ENCODE assay signal across 9 cellular contexts in the genomic region with DNA sequence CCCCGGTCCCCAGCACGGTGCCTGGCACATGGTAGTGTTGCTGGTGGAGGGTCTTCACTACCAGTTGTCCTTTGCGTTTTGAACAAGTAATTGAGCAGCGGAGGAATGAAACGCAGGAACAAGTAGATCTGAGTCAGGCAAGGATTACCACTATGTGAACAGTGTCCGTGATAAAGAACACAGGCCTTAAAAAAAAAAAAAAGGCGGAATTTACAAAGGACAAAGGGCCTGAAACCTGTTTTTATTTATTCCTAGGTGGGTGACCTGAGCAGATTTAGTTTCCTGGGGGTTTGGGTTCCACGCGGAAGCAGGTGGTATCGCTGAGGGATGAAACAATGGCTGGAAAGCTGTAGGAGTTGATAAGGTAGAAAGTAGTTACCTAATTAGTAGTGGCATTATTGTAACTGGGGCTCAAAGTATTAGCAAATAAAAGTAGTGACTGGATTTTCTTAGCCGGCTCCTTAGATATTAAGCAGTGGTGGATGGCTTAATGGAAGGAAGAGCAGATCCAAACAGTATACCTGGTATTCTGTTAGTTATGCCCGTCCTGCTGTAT. TPM values are rescaled to one million over a fixed set of nuclear protein-coding genes. Genes with fewer than 3 reads are reported as not detected.
A peak's percentile ranks its signal among the peaks of the same experiment; 100 is the strongest.
DNase-seq lines count a peak whose midpoint lies in the region; ATAC-seq, FAIRE-seq and TF ChIP-seq lines count a peak whose summit lies in the region.
"Had no signal": no experiment of that assay in that cellular context is flagged by ENCODE, and none has a peak within 500 bp of the region (broad histone marks: within the 10 kb centered on the region; RNA-seq: fewer than 3 reads in every experiment).

No MANE protein-coding gene starts in this region.

- H3K36me3 Mint-ChIP-seq in H9 (ENCODE audit: insufficient read depth in 1 of 3, low read depth in 3 of 3) (peaks cover 0 to 2% (median 2%) of the 10 kb centered on the region in 3 experiments; a peak in 2 of 7 replicates), WTC11 (0 out of 2 replicates have a peak, but pooled peaks cover 3% of the 10 kb centered on the region), glutamatergic neuron (ENCODE audit: unreplicated experiment) (no peaks in the 10 kb centered on the region)

- H3K4ac ChIP-seq in H9 (ENCODE audit: low read depth, low read length): no peak overlapping the region

- H2BK12ac ChIP-seq in H9 (ENCODE audit: insufficient read length, low read depth, low read length): no peak overlapping the region

- H2BK15ac ChIP-seq in H9 (ENCODE audit: low read depth, low read length): no peak overlapping the region

- H4K5ac ChIP-seq in H9 (ENCODE audit: insufficient read length, low read depth, low read length): no peak overlapping the region

- no peaks in the 10 kb centered on the region for H3K36me3 ChIP-seq in mucosa of descending colon (ENCODE audit: low read depth)
- H3K36me3 ChIP-seq: neutrophil had no signal

- H2BK120ac ChIP-seq in H9 (ENCODE audit: low read depth, low read length, poor library complexity, severe bottlenecking): no peak overlapping the region

- H3K79me1 ChIP-seq in H9 (ENCODE audit: insufficient read depth, low read depth, low read length, poor library complexity, severe bottlenecking): no peaks in the 10 kb centered on the region

- no peak overlapping the region for H3T11ph ChIP-seq in H9 (ENCODE audit: low read length)

- H3K9me3 ChIP-seq in H9 (ENCODE audit: control insufficient read depth, low read depth, low read length): no peaks in the 10 kb centered on the region
- H3K9me3 ChIP-seq in mucosa of descending colon: no peaks in the 10 kb centered on the region
- H3K9me3 ChIP-seq: neutrophil had no signal

- no peak overlapping the region for H3K18ac ChIP-seq in H9 (ENCODE audit: insufficient read length, low read depth, low read length)

- H3K4me1 ChIP-seq in H9 (ENCODE audit: insufficient read depth, low read length) (peaks cover 4% of the 10 kb centered on the region; the same call in 1 of the 2 replicates), mucosa of descending colon (ENCODE audit: low read depth) (no peaks in the 10 kb centered on the region)

- H3K4me3 ChIP-seq in mucosa of descending colon: no peak overlapping the region

- no peak overlapping the region for H3K14ac ChIP-seq in H9 (ENCODE audit: insufficient read depth, low read length)

- no peak overlapping the region for H2AK5ac ChIP-seq in H9 (ENCODE audit: insufficient read length, low read length)

- H3K4me1 Mint-ChIP-seq in H9 (peaks cover 20 to 32% of the 10 kb centered on the region in 2 experiments), WTC11 (peaks cover 32% of the 10 kb centered on the region), glutamatergic neuron (ENCODE audit: low read depth, unreplicated experiment) (peaks cover 11% of the 10 kb centered on the region)

- ATAC-seq in WTC11 (no peak), GM18511 (IDR thresholded peaks at IDR 0.05; ENCODE audit: unreplicated experiment) (no peak), mucosa of descending colon (no peak)

- no peak overlapping the region for H4K91ac ChIP-seq in H9 (ENCODE audit: insufficient read length, low read depth, low read length)

- H3K56ac ChIP-seq in H9 (ENCODE audit: insufficient read length, low read depth, low read length): no peak overlapping the region

- no peak overlapping the region for H2AFZ ChIP-seq in H9 (ENCODE audit: low read length)

- H3K4me2 ChIP-seq in H9 (ENCODE audit: insufficient read depth, insufficient read length, low read length): peak overlapping the region; percentile 80

- H3K4me3 Mint-ChIP-seq in H9 (peak overlapping the region; percentile 90 to 94), WTC11 (peak overlapping the region; percentile 90), glutamatergic neuron (ENCODE audit: unreplicated experiment) (peak overlapping the region; percentile 91)

- no peak for TF ChIP-seq CTCF in H9 (conservative IDR thresholded peaks at IDR 0.05)
- no peak for TF ChIP-seq CTCF in WTC11 (IDR thresholded peaks at IDR 0.05)
- no peak for TF ChIP-seq CTCF in glutamatergic neuron (IDR thresholded peaks at IDR 0.05; ENCODE audit: partially characterized antibody, unreplicated experiment)
- TF ChIP-seq CTCF in mucosa of descending colon (IDR thresholded peaks at IDR 0.05): no peak

- intact Hi-C loops in mucosa of descending colon (cut with DNase I, micrococcal nuclease): no loop called here

- peak overlapping the region in 1 of 3 experiments; percentile 25; a peak in 1 of 7 replicates for H3K27ac Mint-ChIP-seq in H9
- H3K27ac Mint-ChIP-seq in WTC11: peak overlapping the region; percentile 80; the same call in 1 of the 2 replicates
- H3K27ac Mint-ChIP-seq in glutamatergic neuron (ENCODE audit: unreplicated experiment): peak overlapping the region; percentile 66

- H3K23ac ChIP-seq in H9 (ENCODE audit: insufficient read length, low read depth, low read length): no peak overlapping the region

- FAIRE-seq in GM12891 (lab: Jason Lieb, UNC): no peak

- H3K27ac ChIP-seq in H9 (ENCODE audit: insufficient read length, low read depth, low read length): no peak overlapping the region
- H3K27ac ChIP-seq: neutrophil had no signal

- peaks cover 3% of the 10 kb centered on the region; the same call in 1 of the 2 replicates for H3K27me3 Mint-ChIP-seq in H9 (ENCODE audit: low read depth)
- peaks cover 4% of the 10 kb centered on the region; the same call in 1 of the 2 replicates for H3K27me3 Mint-ChIP-seq in WTC11 (ENCODE audit: low read depth)
- peaks cover 8% of the 10 kb centered on the region for H3K27me3 Mint-ChIP-seq in glutamatergic neuron (ENCODE audit: unreplicated experiment)

- no CpG with 5 or more reads among the region's 12 CpGs for WGBS in H9 (ENCODE audit: extremely low coverage, insufficient read length, low lambda C conversion rate)

- H4K20me1 ChIP-seq in H9 (ENCODE audit: control insufficient read depth, insufficient read depth, insufficient read length): no peaks in the 10 kb centered on the region

- H2BK20ac ChIP-seq in H9 (ENCODE audit: low read depth, low read length, poor library complexity, severe bottlenecking): no peak overlapping the region

- CTCF ChIA-PET in WTC11 (lab: Charles Lee): no interaction called here

- no peaks in the 10 kb centered on the region for H3K27me3 ChIP-seq in H9 (ENCODE audit: insufficient read depth, low read length)

- peaks cover 13% of the 10 kb centered on the region for H3K23me2 ChIP-seq in H9 (ENCODE audit: insufficient read length, low read depth, low read length, poor library complexity, severe bottlenecking)

- no peaks in the 10 kb centered on the region for H3K79me2 ChIP-seq in H9 (ENCODE audit: insufficient read depth, low read length)

- no peaks in the 10 kb centered on the region; a peak in 1 of 5 replicates for H3K9me3 Mint-ChIP-seq in H9
- H3K9me3 Mint-ChIP-seq in WTC11: peaks cover 7% of the 10 kb centered on the region
- H3K9me3 Mint-ChIP-seq in glutamatergic neuron (ENCODE audit: unreplicated experiment): peaks cover 7% of the 10 kb centered on the region

- no peak overlapping the region for H4K8ac ChIP-seq in H9 (replicated peaks; ENCODE audit: insufficient read length, low read depth, low read length)

- POLR2A ChIA-PET in WTC11 (lab: Charles Lee): interaction anchor here (0.7 kb wide), 1 partner anchor 411 kb away, joined by 4 read pairs; the partner anchor contains the start of gene FANCG

- no peak for TF ChIP-seq POLR2A in GM12891 (IDR thresholded peaks at IDR 0.05; ENCODE audit: low read depth, low read length)

- H3K9ac ChIP-seq in H9 (ENCODE audit: extremely low read depth, insufficient read length, low read length): peak overlapping the region; percentile 26

- H2BK5ac ChIP-seq in H9 (ENCODE audit: insufficient read length, low read length): no peak overlapping the region

- no peak for DNase-seq in H9
- DNase-seq in WTC11 (ENCODE audit: low spot score): no peak
- DNase-seq in glutamatergic neuron: no peak
- DNase-seq in renal cortical epithelial cell (ENCODE audit: low read depth): peak; percentile 39
- no peak for DNase-seq in mucosa of descending colon
- no peak for DNase-seq in GM12891 (ENCODE audit: insufficient read length, low spot score)
- DNase-seq in HuH-7.5 (ENCODE audit: low spot score): no peak

TF ChIP-seq in WTC11, 78 proteins besides CTCF, POLR2A, EP300 and RAD21 (continues in another document):
- TF ChIP-seq ESRRA (CRISPR knock-in tag; IDR thresholded peaks at IDR 0.05; ENCODE audit: borderline replicate concordance) (no peak), SMAD3 (CRISPR knock-in tag; IDR thresholded peaks at IDR 0.05; ENCODE audit: borderline replicate concordance) (no peak)

TF ChIP-seq in GM12891, 5 proteins besides CTCF, POLR2A, EP300 and RAD21:
- no peak for TF ChIP-seq SPI1 (IDR thresholded peaks at IDR 0.05; ENCODE audit: low read depth, low read length)
- no peak for TF ChIP-seq PAX5 (IDR thresholded peaks at IDR 0.05; ENCODE audit: insufficient read depth, low read length, severe bottlenecking)
- TF ChIP-seq POLR2AphosphoS5 (IDR thresholded peaks at IDR 0.05; ENCODE audit: low read depth, low read length): no peak
- TF ChIP-seq TAF1 (IDR thresholded peaks at IDR 0.05; ENCODE audit: low read depth, low read length): no peak
- TF ChIP-seq POU2F2 (IDR thresholded peaks at IDR 0.05; ENCODE audit: low read depth, low read length): no peak

RNA-seq across cellular contexts. Expression of gene RUSC2, which starts 1.1 kb away (rescaled TPM):
- total RNA-seq in H9 (2021) (5.8 and 6.3 TPM in 2 replicates), WTC11 (2021) (7.3 to 9.4 TPM (median 8.7 TPM) in 3 replicates), glutamatergic neuron (ENCODE audit: unreplicated experiment) (84.4 TPM), renal cortical epithelial cell (20.8 and 42.4 TPM in 2 replicates), mucosa of descending colon (10 to 100 TPM in 1 of 3 donors, 1 to 10 TPM in 2; 1.6 to 60.5 (median 6.6) TPM)
- 0.09 TPM for polyA plus RNA-seq in GM12891 (2012; ENCODE audit: low read depth, missing spikeins)
